35 cellular contexts compared by ENCODE assay signal in the genomic region with DNA sequence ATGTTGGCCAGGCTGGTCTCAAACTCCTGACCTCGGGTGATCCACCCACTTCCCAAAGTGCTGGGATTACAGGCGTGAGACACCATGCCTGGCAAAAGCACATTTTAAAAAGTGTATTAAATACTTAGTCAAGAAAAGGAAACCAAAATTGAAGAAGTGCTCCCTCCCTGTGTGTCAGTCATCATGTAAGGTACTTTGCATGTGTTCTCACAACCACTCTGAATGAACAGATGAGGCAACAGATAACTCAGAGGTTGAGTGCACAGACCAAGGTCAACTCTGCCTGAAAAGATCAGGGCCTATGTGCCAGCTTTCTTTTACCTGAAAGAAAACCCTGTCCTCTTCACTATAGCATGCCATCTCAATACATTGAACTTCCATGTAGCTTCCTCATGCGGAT.
A peak's percentile ranks its signal among the peaks of the same experiment; 100 is the strongest.
DNase-seq lines count a peak whose midpoint lies in the region; ATAC-seq and TF ChIP-seq lines count a peak whose summit lies in the region.
"Had no signal": no experiment of that assay in that cellular context is flagged by ENCODE, and none has a peak within 500 bp of the region (broad histone marks: within the 10 kb centered on the region; RNA-seq: fewer than 3 reads in every experiment).

No MANE protein-coding gene starts in this region.

- TF ChIP-seq CTCF in testis (IDR thresholded peaks at IDR 0.05), result no peak

- no peak overlapping the region for H3K4me3 ChIP-seq in testis
- H3K4me3 ChIP-seq: cardiac muscle cell, mucosa of descending colon, Peyer's patch, psoas muscle, thyroid gland, uterus had no signal

- no peak overlapping the region for H3K27ac ChIP-seq in testis
- H3K27ac ChIP-seq: cardiac muscle cell, HL-60, Peyer's patch, psoas muscle, thyroid gland, uterus had no signal

- H3K9me3 ChIP-seq in testis, result no peaks in the 10 kb centered on the region
- H3K9me3 ChIP-seq: mucosa of descending colon, Peyer's patch, psoas muscle, thyroid gland, uterus had no signal

- intact Hi-C loops in testis (cut with DNase I; ENCODE audit: low total_unique reads), result no loop called here

- WGBS in testis, 2 donors, result 86 to 89% methylated on average over 3 of the region's 3 CpGs

- H3K36me3 ChIP-seq in testis (ENCODE audit: low read depth, missing control alignments), result no peaks in the 10 kb centered on the region
- H3K36me3 ChIP-seq: cardiac muscle cell, Peyer's patch, thyroid gland, uterus had no signal

- no peak for TF ChIP-seq POLR2A in testis (IDR thresholded peaks at IDR 0.05)

- no peak for DNase-seq in NCI-H187 (lab: John Stamatoyannopoulos, UW)
- DNase-seq in SKM-1 treated with dmso at 0.1 percent for 144 hours (lab: John Stamatoyannopoulos, UW; ENCODE audit: unreplicated experiment), result no peak
- no peak for DNase-seq in testis
- DNase-seq: activated CD4-positive, alpha-beta memory T cell treated with anti-CD3 and anti-CD28 coated beads, Interleukin-2, amount 10 ng/mL, durations not matched to agents 7 days and 5 days; activated CD4-positive, CD25-positive, alpha-beta regulatory T cell treated with anti-CD3 and anti-CD28 coated beads, Interleukin-2, amount 50 U/mL, for 72 hours; activated CD8-positive, alpha-beta memory T cell treated with anti-CD3 and anti-CD28 coated beads, Interleukin-2, amount 50 U/mL, for 4 hours; activated naive CD4-positive, alpha-beta T cell; activated naive CD8-positive, alpha-beta T cell treated with anti-CD3 and anti-CD28 coated beads, Interleukin-2, amount 50 U/mL, for 24 hours; DMS153; effector CD8-positive, alpha-beta T cell; hippocampal formation; immature natural killer cell; KBM-7; left colon; mucosa of descending colon; natural killer cell; NCI-H2029 treated with DMSO at 0.1 percent for 48 hours; NCI-H526; occipital lobe; Peyer's patch; psoas muscle; SHP77; stimulated activated CD4-positive, alpha-beta T cell treated with anti-CD3 and anti-CD28 coated beads, Interleukin-12 subunit alpha, Interleukin-12 subunit beta, amount 100 ng/mL, for 4 hours; stimulated activated CD4-positive, alpha-beta T cell treated with anti-CD3 and anti-CD28 coated beads, Interleukin-2, amount 100 ng/mL, for 48 hours; stimulated activated naive CD8-positive, alpha-beta T cell treated with anti-CD3 and anti-CD28 coated beads, Interleukin-15, amount 100 ng/mL, for 72 hours; T-helper 2 cell; thyroid gland; uterus had no signal

- H3K27me3 ChIP-seq in testis, result no peaks in the 10 kb centered on the region
- H3K27me3 ChIP-seq: cardiac muscle cell, Peyer's patch, thyroid gland, uterus had no signal

- H3K4me1 ChIP-seq in testis, result no peaks in the 10 kb centered on the region
- H3K4me1 ChIP-seq: Peyer's patch, psoas muscle, thyroid gland, uterus had no signal

- ATAC-seq in GM19035 (IDR thresholded peaks at IDR 0.05; ENCODE audit: unreplicated experiment) (peak; percentile 88), HG02610 (IDR thresholded peaks at IDR 0.05; ENCODE audit: unreplicated experiment) (peak; percentile 93), HG03342 (IDR thresholded peaks at IDR 0.05; ENCODE audit: unreplicated experiment) (peak; percentile 68), HG02759 (IDR thresholded peaks at IDR 0.05; ENCODE audit: unreplicated experiment) (no peak)
- ATAC-seq: activated naive CD8-positive, alpha-beta T cell treated with anti-CD3 and anti-CD28 coated beads, Interleukin-2, amount 50 U/mL, for 24 hours; left colon; mucosa of descending colon; natural killer cell; psoas muscle; sciatic nerve; stimulated activated naive CD8-positive, alpha-beta T cell treated with anti-CD3 and anti-CD28 coated beads, Interleukin-15, amount 100 ng/mL, for 72 hours had no signal
